ENCODE assay signal across 8 cellular contexts in the genomic region with DNA sequence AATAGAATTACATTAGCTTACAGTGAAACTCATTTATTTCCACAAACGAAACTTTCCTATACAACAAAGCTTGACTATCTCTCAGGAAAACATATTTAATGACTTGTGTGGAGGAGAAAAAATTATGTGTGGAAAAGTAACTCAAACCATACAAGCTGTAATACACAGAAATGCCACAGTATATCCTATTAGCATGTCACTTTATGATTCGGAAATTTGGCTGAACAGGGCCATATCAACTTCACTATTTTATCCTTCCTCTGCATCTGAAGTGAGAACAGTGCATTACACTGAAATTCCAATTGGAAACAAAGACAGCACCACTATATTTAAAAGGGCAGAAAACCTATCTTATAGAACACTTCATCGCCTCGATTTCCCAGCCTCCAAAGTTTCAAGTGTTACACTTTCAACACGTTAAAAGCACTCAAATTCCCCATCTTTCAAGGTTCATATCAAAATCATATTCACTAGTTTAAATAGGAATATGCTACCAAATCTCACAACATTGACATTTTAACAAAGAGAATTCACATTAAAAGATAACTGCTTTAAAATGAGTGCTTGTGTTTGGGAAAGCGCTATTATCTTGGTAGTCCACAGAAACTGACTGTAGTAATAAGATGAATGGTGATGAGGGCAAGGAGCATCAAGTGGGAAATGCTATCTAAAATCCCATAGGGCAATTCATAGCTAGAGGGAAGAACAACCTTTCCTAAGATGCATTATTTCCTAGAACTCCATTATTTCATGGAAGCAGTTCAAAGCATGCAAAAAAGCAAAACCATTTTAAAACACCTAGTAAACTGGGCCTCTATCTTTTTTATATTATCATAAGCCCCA. TPM values are rescaled to one million over a fixed set of nuclear protein-coding genes. Genes with fewer than 3 reads are reported as not detected.
DNase-seq lines count a peak whose midpoint lies in the region; ATAC-seq and TF ChIP-seq lines count a peak whose summit lies in the region.

No MANE protein-coding gene starts in this region.

- no peaks in the 10 kb centered on the region for H4K20me1 ChIP-seq in KMS-11 (ENCODE audit: insufficient read depth)

- H2AFZ ChIP-seq in KMS-11 (ENCODE audit: low read depth): no peak overlapping the region

- H3K9me3 Mint-ChIP-seq in Caco-2 (ENCODE audit: unreplicated experiment): no peaks in the 10 kb centered on the region

- H3K4me3 ChIP-seq in Caco-2 (ENCODE audit: low read depth, low read length): peak overlapping the region; percentile 61
- H3K4me3 ChIP-seq in KMS-11 (IDR thresholded peaks at IDR 0.05; ENCODE audit: insufficient read depth, low read depth, low read length): no peak overlapping the region
- peak overlapping the region in 2 of 4 donors; percentile 81 to 96 for H3K4me3 ChIP-seq in adrenal gland
- peak overlapping the region; percentile 88 to 94 (median 90) for H3K4me3 ChIP-seq in liver (ENCODE audit: low read depth in 1 of 3, low read length in 3 of 3)
- peak overlapping the region; percentile 71 to 99 (median 89) for H3K4me3 ChIP-seq in tibial nerve

- no peak for TF ChIP-seq EP300 in tibial nerve (IDR thresholded peaks at IDR 0.05)

- TF ChIP-seq CTCF in Caco-2 (IDR thresholded peaks at IDR 0.05; ENCODE audit: insufficient read depth in 1 of 2, low read depth in 1 of 2, low read length in 1 of 2, severe bottlenecking in 1 of 2, unreplicated experiment in 1 of 2): no peak
- TF ChIP-seq CTCF in KMS-11 (conservative IDR thresholded peaks at IDR 0.05; ENCODE audit: low read depth, low read length): no peak
- TF ChIP-seq CTCF in adrenal gland (IDR thresholded peaks at IDR 0.05): peak in 3 of 6 experiments; percentile 9 to 19 (median 15)
- no peak for TF ChIP-seq CTCF in liver (IDR thresholded peaks at IDR 0.05; ENCODE audit: low read depth, low read length, missing input control)
- no peak for TF ChIP-seq CTCF in tibial nerve (IDR thresholded peaks at IDR 0.05)

- TF ChIP-seq POLR2A in adrenal gland (IDR thresholded peaks at IDR 0.05) (no peak), tibial nerve (IDR thresholded peaks at IDR 0.05) (no peak)

- intact Hi-C loops in Caco-2 (cut with micrococcal nuclease; ENCODE audit: unreplicated experiment) (loop anchor here (10.0 kb wide), 1 partner anchor 514 kb away; no protein-coding TSS in a partner anchor), adrenal gland (cut with DNase I) (loop anchor here in 1 of 2 donors (10.0 kb wide), 2 partner anchors 64 to 124 kb away; partner anchors contain the start of gene TRAF3IP2)

- 35 to 43% (median 36%) methylated on average over 6 of the region's 6 CpGs for WGBS in adrenal gland, 4 donors
- WGBS in liver: 58% methylated on average over 6 of the region's 6 CpGs
- 63 to 70% methylated on average over 6 of the region's 6 CpGs for WGBS in tibial nerve, 2 donors

- H3K9ac ChIP-seq in KMS-11: peak overlapping the region; percentile 96; the same call in 1 of the 2 replicates
- H3K9ac ChIP-seq in liver (ENCODE audit: low read depth in 1 of 2, low read length in 2 of 2): peak overlapping the region; percentile 86 to 91

- peak overlapping the region; percentile 86 for H3K4me2 ChIP-seq in KMS-11

- H3K27ac Mint-ChIP-seq in Caco-2 (ENCODE audit: unreplicated experiment): peak overlapping the region; percentile 98

- TF ChIP-seq RAD21 in liver (IDR thresholded peaks at IDR 0.05): no peak

- DNase-seq in Caco-2 (no peak), adrenal gland (no peak), tibial nerve (ENCODE audit: low spot score in 2 of 2) (no peak)

- H3K79me2 ChIP-seq in KMS-11 (ENCODE audit: insufficient read depth, low read depth): peaks cover 66% of the 10 kb centered on the region

- no peak for ATAC-seq in HG03469 (IDR thresholded peaks at IDR 0.05; ENCODE audit: unreplicated experiment)
- no peak for ATAC-seq in GM21381 (IDR thresholded peaks at IDR 0.05; ENCODE audit: unreplicated experiment)
- no peak for ATAC-seq in HG02970 (IDR thresholded peaks at IDR 0.05; ENCODE audit: low FRiP score, unreplicated experiment)

- H3K9me3 ChIP-seq in Caco-2 (no peaks in the 10 kb centered on the region), adrenal gland (replicated peaks in 1 of 3) (no peaks in the 10 kb centered on the region), liver (ENCODE audit: control insufficient read depth in 4 of 4, low read length in 3 of 4) (no peaks in the 10 kb centered on the region), tibial nerve (no peaks in the 10 kb centered on the region)

- H3K27me3 ChIP-seq in Caco-2 (replicated peaks; ENCODE audit: control insufficient read depth, insufficient read depth, low read length): no peaks in the 10 kb centered on the region
- no peaks in the 10 kb centered on the region for H3K27me3 ChIP-seq in KMS-11 (ENCODE audit: insufficient read depth, low read depth)
- no peaks in the 10 kb centered on the region for H3K27me3 ChIP-seq in adrenal gland
- H3K27me3 ChIP-seq in liver (ENCODE audit: control insufficient read depth in 4 of 4, insufficient read depth in 4 of 4, low read length in 3 of 4): no peaks in the 10 kb centered on the region
- H3K27me3 ChIP-seq in tibial nerve: no peaks in the 10 kb centered on the region

- H3K4me3 Mint-ChIP-seq in Caco-2 (ENCODE audit: unreplicated experiment): peak overlapping the region; percentile 96

- H3K4me1 ChIP-seq in Caco-2 (peaks cover 24% of the 10 kb centered on the region), KMS-11 (ENCODE audit: low read depth, poor library complexity, severe bottlenecking) (peaks cover 41% of the 10 kb centered on the region), adrenal gland (replicated peaks in 1 of 2) (peaks cover 23 to 59% of the 10 kb centered on the region in 2 donors), liver (ENCODE audit: control insufficient read depth in 4 of 4, insufficient read depth in 4 of 4, low read length in 3 of 4) (peaks cover 0 to 23% (median 14%) of the 10 kb centered on the region in 4 donors), tibial nerve (peaks cover 0 to 55% (median 22%) of the 10 kb centered on the region in 4 donors)

- peak overlapping the region; percentile 96 for H3K27ac ChIP-seq in KMS-11
- peak overlapping the region; percentile 97 to 99 (median 99) for H3K27ac ChIP-seq in adrenal gland
- H3K27ac ChIP-seq in liver (ENCODE audit: low read depth in 1 of 2, low read length in 2 of 2): peak overlapping the region in 1 of 2 donors; percentile 99
- peak overlapping the region; percentile 97 to 100 (median 99) for H3K27ac ChIP-seq in tibial nerve

- H3K4me1 Mint-ChIP-seq in Caco-2 (ENCODE audit: low read depth, unreplicated experiment): peaks cover 29% of the 10 kb centered on the region

- POLR2A ChIA-PET in Caco-2 (lab: Charles Lee): no interaction called here

- TSS peak; percentile 37 for BruUV-seq in Caco-2 (replicated peaks; lab: Mats Ljungman, UMichigan)

- H3K36me3 ChIP-seq in Caco-2 (ENCODE audit: control insufficient read depth, insufficient read depth, low read length) (no peaks in the 10 kb centered on the region), KMS-11 (ENCODE audit: insufficient read depth) (no peaks in the 10 kb centered on the region), adrenal gland (replicated peaks in 1 of 2) (no peaks in the 10 kb centered on the region), liver (ENCODE audit: control insufficient read depth in 4 of 4, insufficient read depth in 3 of 4, low read depth in 1 of 4, low read length in 3 of 4) (no peaks in the 10 kb centered on the region), tibial nerve (no peaks in the 10 kb centered on the region)

- H3K27me3 Mint-ChIP-seq in Caco-2 (ENCODE audit: insufficient read depth, unreplicated experiment): no peaks in the 10 kb centered on the region

- H3K36me3 Mint-ChIP-seq in Caco-2 (ENCODE audit: insufficient read depth, unreplicated experiment): peaks cover 24% of the 10 kb centered on the region

- CTCF ChIA-PET in Caco-2 (lab: Charles Lee): no interaction called here

TF ChIP-seq in liver, 16 proteins besides CTCF, POLR2A, EP300 and RAD21:
- TF ChIP-seq, protein P1, sequence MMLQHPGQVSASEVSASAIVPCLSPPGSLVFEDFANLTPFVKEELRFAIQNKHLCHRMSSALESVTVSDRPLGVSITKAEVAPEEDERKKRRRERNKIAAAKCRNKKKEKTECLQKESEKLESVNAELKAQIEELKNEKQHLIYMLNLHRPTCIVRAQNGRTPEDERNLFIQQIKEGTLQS (IDR thresholded peaks at IDR 0.05): no peak
- TF ChIP-seq, protein P2, sequence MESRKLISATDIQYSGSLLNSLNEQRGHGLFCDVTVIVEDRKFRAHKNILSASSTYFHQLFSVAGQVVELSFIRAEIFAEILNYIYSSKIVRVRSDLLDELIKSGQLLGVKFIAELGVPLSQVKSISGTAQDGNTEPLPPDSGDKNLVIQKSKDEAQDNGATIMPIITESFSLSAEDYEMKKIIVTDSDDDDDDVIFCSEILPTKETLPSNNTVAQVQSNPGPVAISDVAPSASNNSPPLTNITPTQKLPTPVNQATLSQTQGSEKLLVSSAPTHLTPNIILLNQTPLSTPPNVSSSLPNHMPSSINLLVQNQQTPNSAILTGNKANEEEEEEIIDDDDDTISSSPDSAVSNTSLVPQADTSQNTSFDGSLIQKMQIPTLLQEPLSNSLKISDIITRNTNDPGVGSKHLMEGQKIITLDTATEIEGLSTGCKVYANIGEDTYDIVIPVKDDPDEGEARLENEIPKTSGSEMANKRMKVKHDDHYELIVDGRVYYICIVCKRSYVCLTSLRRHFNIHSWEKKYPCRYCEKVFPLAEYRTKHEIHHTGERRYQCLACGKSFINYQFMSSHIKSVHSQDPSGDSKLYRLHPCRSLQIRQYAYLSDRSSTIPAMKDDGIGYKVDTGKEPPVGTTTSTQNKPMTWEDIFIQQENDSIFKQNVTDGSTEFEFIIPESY (IDR thresholded peaks at IDR 0.05): no peak
- TF ChIP-seq HNF4G (IDR thresholded peaks at IDR 0.05) (no peak), EGR1 (IDR thresholded peaks at IDR 0.05; ENCODE audit: low read depth in 2 of 2) (no peak), JUND (IDR thresholded peaks at IDR 0.05) (no peak), GABPA (IDR thresholded peaks at IDR 0.05 in 1 of 2, conservative IDR thresholded peaks at IDR 0.05 in 1 of 2) (no peak), FOXA1 (IDR thresholded peaks at IDR 0.05) (no peak), SP1 (IDR thresholded peaks at IDR 0.05) (no peak), YY1 (IDR thresholded peaks at IDR 0.05) (no peak), NR2F2 (IDR thresholded peaks at IDR 0.05) (no peak), MAX (IDR thresholded peaks at IDR 0.05) (no peak), FOXA2 (IDR thresholded peaks at IDR 0.05) (no peak), HNF4A (conservative IDR thresholded peaks at IDR 0.05) (no peak), TAF1 (conservative IDR thresholded peaks at IDR 0.05) (no peak)
TF ChIP-seq in liver: peak in this region for 0.

RNA-seq across cellular contexts. Expression of gene REV3L, which starts 1.8 kb away (rescaled TPM):
- total RNA-seq in Caco-2 (2022) (22.2 and 28.8 TPM in 2 replicates), adrenal gland (10 to 100 TPM; 24.6 to 45.7 (median 28.4) TPM), liver (10 to 100 TPM; 12.4 to 17.7 TPM), tibial nerve (10 to 100 TPM; 26.7 to 45.9 (median 34.1) TPM)
- polyA plus RNA-seq in adrenal gland (10 to 100 TPM; 16.8 to 21.7 (median 17.2) TPM), liver (1 to 10 TPM; 3.8 to 10.0 TPM)
